ENCODE assay signal across 1 cellular context in the genomic region with DNA sequence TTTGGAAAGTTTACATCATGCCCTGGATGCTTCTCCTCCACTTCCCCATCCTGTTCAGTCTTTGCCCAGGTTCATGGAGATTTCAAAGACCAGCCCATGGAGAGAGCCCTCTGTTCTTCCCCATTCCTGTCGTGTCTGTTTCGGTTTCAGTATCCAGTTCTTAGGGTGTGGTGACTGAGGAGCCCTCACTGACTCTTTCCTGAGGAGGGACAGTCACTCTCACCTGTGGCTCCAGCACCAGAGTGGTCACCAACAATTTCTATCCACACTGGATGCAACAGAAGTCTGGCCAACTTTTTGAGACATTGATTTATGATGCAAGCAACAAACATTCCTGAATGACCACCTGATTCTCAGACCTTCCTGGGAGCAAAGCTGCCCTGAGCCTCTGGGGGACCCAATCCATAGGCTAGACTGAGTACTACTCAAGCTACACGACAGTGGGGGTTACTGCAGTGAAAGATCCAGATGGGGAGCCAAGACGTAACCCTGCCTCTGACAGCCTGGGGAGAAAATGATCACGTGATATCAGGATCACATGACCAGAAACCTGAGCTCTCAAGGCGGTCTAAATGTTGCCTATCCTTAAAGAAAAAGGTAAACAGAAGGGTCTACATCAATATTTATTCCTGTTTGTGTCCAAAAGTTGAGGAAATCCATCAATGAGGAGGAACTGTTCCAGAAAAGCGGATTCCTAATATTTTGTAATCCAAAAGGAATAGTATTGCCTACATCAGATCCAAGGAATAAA.
TF ChIP-seq lines count a peak whose summit lies in the region.

No MANE protein-coding gene starts in this region.

TF ChIP-seq in HEK293, 187 proteins besides CTCF, POLR2A, EP300 and RAD21 (continued from another document):
- TF ChIP-seq ZBTB21 (tag by site-specific recombination; IDR thresholded peaks at IDR 0.05) = peak; percentile 36; the same call in 1 of the 2 replicates
- TF ChIP-seq, protein P1, sequence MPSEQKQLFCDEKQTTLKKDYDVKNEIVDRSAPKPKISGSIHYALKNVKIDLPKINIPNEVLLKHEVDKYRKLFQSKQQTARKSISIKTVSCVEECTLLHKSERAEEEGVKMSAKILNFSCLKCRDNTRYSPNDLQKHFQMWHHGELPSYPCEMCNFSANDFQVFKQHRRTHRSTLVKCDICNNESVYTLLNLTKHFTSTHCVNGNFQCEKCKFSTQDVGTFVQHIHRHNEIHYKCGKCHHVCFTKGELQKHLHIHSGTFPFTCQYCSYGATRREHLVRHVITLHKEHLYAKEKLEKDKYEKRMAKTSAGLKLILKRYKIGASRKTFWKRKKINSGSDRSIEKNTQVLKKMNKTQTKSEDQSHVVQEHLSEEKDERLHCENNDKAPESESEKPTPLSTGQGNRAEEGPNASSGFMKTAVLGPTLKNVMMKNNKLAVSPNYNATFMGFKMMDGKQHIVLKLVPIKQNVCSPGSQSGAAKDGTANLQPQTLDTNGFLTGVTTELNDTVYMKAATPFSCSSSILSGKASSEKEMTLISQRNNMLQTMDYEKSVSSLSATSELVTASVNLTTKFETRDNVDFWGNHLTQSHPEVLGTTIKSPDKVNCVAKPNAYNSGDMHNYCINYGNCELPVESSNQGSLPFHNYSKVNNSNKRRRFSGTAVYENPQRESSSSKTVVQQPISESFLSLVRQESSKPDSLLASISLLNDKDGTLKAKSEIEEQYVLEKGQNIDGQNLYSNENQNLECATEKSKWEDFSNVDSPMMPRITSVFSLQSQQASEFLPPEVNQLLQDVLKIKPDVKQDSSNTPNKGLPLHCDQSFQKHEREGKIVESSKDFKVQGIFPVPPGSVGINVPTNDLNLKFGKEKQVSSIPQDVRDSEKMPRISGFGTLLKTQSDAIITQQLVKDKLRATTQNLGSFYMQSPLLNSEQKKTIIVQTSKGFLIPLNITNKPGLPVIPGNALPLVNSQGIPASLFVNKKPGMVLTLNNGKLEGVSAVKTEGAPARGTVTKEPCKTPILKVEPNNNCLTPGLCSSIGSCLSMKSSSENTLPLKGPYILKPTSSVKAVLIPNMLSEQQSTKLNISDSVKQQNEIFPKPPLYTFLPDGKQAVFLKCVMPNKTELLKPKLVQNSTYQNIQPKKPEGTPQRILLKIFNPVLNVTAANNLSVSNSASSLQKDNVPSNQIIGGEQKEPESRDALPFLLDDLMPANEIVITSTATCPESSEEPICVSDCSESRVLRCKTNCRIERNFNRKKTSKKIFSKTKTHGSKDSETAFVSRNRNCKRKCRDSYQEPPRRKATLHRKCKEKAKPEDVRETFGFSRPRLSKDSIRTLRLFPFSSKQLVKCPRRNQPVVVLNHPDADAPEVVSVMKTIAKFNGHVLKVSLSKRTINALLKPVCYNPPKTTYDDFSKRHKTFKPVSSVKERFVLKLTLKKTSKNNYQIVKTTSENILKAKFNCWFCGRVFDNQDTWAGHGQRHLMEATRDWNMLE (tag by site-specific recombination; conservative IDR thresholded peaks at IDR 0.05; ENCODE audit: low read depth) = peak; percentile 69
- TF ChIP-seq SP3 (tag by site-specific recombination; IDR thresholded peaks at IDR 0.05) = peak; percentile 49
